ENCODE assay signal across 15 cellular contexts in genomic region chr11:9754041-9754471, GRCh38.
DNase-seq lines count a peak whose midpoint lies in the region; ATAC-seq, FAIRE-seq and TF ChIP-seq lines count a peak whose summit lies in the region.
"Had no signal": no experiment of that assay in that cellular context is flagged by ENCODE, and none has a peak within 500 bp of the region (broad histone marks: within the 10 kb centered on the region; RNA-seq: fewer than 3 reads in every experiment).

No MANE protein-coding gene starts in this region.

- H3K36me3 ChIP-seq in HUES64 (ENCODE audit: insufficient read depth, low read length) (peaks cover 29% of the 10 kb centered on the region), BE2C (no peaks in the 10 kb centered on the region), ovary (no peaks in the 10 kb centered on the region)
- H3K36me3 ChIP-seq: HAP-1 had no signal

- H3K9me3 Mint-ChIP-seq in MCF 10A (ENCODE audit: unreplicated experiment) = no peaks in the 10 kb centered on the region
- H3K9me3 Mint-ChIP-seq: activated CD4-positive, alpha-beta memory T cell treated with anti-CD3 and anti-CD28 coated beads for 36 hours; activated naive CD4-positive, alpha-beta T cell treated with anti-CD3 and anti-CD28 coated beads, Interleukin-2, amount 50 U/mL, for 72 hours; naive thymus-derived CD4-positive, alpha-beta T cell had no signal

- no peaks in the 10 kb centered on the region for H3K27me3 Mint-ChIP-seq in MCF 10A (ENCODE audit: insufficient read depth, unreplicated experiment)
- H3K27me3 Mint-ChIP-seq: activated CD4-positive, alpha-beta memory T cell treated with anti-CD3 and anti-CD28 coated beads for 36 hours; naive thymus-derived CD4-positive, alpha-beta T cell had no signal

- CTCF ChIA-PET in A549 (lab: Yijun Ruan, JAX) (interaction anchor here (1.3 to 4.7 kb wide), 2 partner anchors 141 to 555 kb away, joined by 3 to 29 read pairs; no protein-coding TSS in a partner anchor), MCF 10A (lab: Yijun Ruan, JAX) (interaction anchor here (0.5 to 3.8 kb wide), 9 partner anchors 34 to 757 kb away, joined by 3 to 21 read pairs (median 4); no protein-coding TSS in a partner anchor)

- H3K4me1 Mint-ChIP-seq in MCF 10A (ENCODE audit: insufficient read depth, unreplicated experiment) = peaks cover 41% of the 10 kb centered on the region

- H3K27ac Mint-ChIP-seq in MCF 10A (ENCODE audit: low read depth, unreplicated experiment) = peak overlapping the region; percentile 73

- intact Hi-C loops in MCF 10A (cut with micrococcal nuclease) (loop anchor here (1.0 to 10.0 kb wide), 2 partner anchors 140 to 451 kb away; no protein-coding TSS in a partner anchor), ovary (cut with DNase I) (loop anchor here in 3 of 4 donors (10.0 kb wide), 3 partner anchors 139 to 981 kb away; no protein-coding TSS in a partner anchor)

- no peak overlapping the region for H3K4me3 ChIP-seq in A549
- no peak overlapping the region for H3K4me3 ChIP-seq in HUES64 (ENCODE audit: low read length)
- H3K4me3 ChIP-seq in BE2C (ENCODE audit: low read depth, low read length) = no peak overlapping the region
- no peak overlapping the region for H3K4me3 ChIP-seq in ovary
- H3K4me3 ChIP-seq: HAP-1 had no signal

- H3K27me3 ChIP-seq in HUES64 (ENCODE audit: insufficient read depth, low read length) (no peaks in the 10 kb centered on the region), BE2C (no peaks in the 10 kb centered on the region), ovary (no peaks in the 10 kb centered on the region)

- TF ChIP-seq CTCF in A549 (IDR thresholded peaks at IDR 0.05) (no peak), MCF 10A (IDR thresholded peaks at IDR 0.05; ENCODE audit: unreplicated experiment) (no peak), BE2C (IDR thresholded peaks at IDR 0.05; ENCODE audit: low read depth, low read length) (no peak), ovary (IDR thresholded peaks at IDR 0.05) (no peak)

- no peak for FAIRE-seq in A549 (lab: Jason Lieb, UNC)

- H3K36me3 Mint-ChIP-seq in MCF 10A (ENCODE audit: insufficient read depth, unreplicated experiment) = peaks cover 5% of the 10 kb centered on the region
- H3K36me3 Mint-ChIP-seq: activated CD4-positive, alpha-beta memory T cell treated with anti-CD3 and anti-CD28 coated beads for 36 hours; naive thymus-derived CD4-positive, alpha-beta T cell had no signal

- POLR2A ChIA-PET in A549 (lab: Yijun Ruan, JAX) = interaction anchor here (1.2 kb wide), 1 partner anchor 555 kb away, joined by 3 read pairs; no protein-coding TSS in a partner anchor
- POLR2A ChIA-PET in MCF 10A (lab: Yijun Ruan, JAX) = interaction anchor here (0.6 to 5.0 kb wide), 24 partner anchors 11 to 998 kb away, joined by 3 to 46 read pairs (median 4); partner anchors contain the start of genes ADM, SWAP70, WEE1 and ZNF143

- H3K4me2 ChIP-seq in A549 = peak overlapping the region; percentile 25; the same call in 1 of the 3 replicates

- no TSS peak for BruUV-seq in MCF 10A (replicated peaks; lab: Mats Ljungman, UMichigan)

- WGBS in A549 (ENCODE audit: missing lambda C conversion rate) = 83% methylated on average over 3 of the region's 3 CpGs
- 94% methylated on average over 3 of the region's 3 CpGs for WGBS in HUES64
- 80 to 88% (median 85%) methylated on average over 3 of the region's 3 CpGs for WGBS in ovary, 3 donors

- H3K9me3 ChIP-seq in A549 (no peaks in the 10 kb centered on the region), HUES64 (ENCODE audit: insufficient read depth, low read depth, low read length) (no peaks in the 10 kb centered on the region), BE2C (no peaks in the 10 kb centered on the region), ovary (no peaks in the 10 kb centered on the region)
- H3K9me3 ChIP-seq: HAP-1 had no signal

- no peak for TF ChIP-seq RAD21 in A549 (conservative IDR thresholded peaks at IDR 0.05 in 1 of 2, IDR thresholded peaks at IDR 0.05 in 1 of 2)

- no peak overlapping the region for H3K9ac ChIP-seq in HUES64 (ENCODE audit: low read depth, low read length)

- H3K4me1 ChIP-seq in A549 (peaks cover 38% of the 10 kb centered on the region), HUES64 (ENCODE audit: insufficient read depth, low read length) (peaks cover 15% of the 10 kb centered on the region), BE2C (peaks cover 1% of the 10 kb centered on the region), ovary (ENCODE audit: insufficient read depth) (peaks cover 5% of the 10 kb centered on the region)

- no peak for TF ChIP-seq POLR2A in A549 (IDR thresholded peaks at IDR 0.05; ENCODE audit: low read length)
- TF ChIP-seq POLR2A in ovary (IDR thresholded peaks at IDR 0.05) = no peak

- TF ChIP-seq EP300 in A549 (IDR thresholded peaks at IDR 0.05) (no peak), ovary (IDR thresholded peaks at IDR 0.05) (no peak)

- DNase-seq in A549 (ENCODE audit: low read depth in 1 of 2, low spot score in 1 of 2) (no peak), MCF 10A (ENCODE audit: unreplicated experiment) (peak; percentile 52), kidney tubule cell (ENCODE audit: low spot score) (peak; percentile 75), BE2C (no peak), ovary (no peak), UCSD-AML1 (lab: John Stamatoyannopoulos, UW; ENCODE audit: unreplicated experiment) (no peak)
- DNase-seq in stimulated activated CD4-positive, alpha-beta T cell treated with anti-CD3 and anti-CD28 coated beads, Interleukin-2, amount 100 ng/mL, for 48 hours = no peak
- DNase-seq: activated CD4-positive, alpha-beta memory T cell treated with anti-CD3 and anti-CD28 coated beads for 36 hours; effector CD4-positive, alpha-beta T cell; naive thymus-derived CD4-positive, alpha-beta T cell; NCI-H446; SW 1271 had no signal

- ATAC-seq in A549 = no peak
- ATAC-seq: activated naive CD4-positive, alpha-beta T cell treated with anti-CD3 and anti-CD28 coated beads, Interleukin-2, amount 50 U/mL, for 72 hours; naive thymus-derived CD4-positive, alpha-beta T cell had no signal

- no peak overlapping the region for H3K4me3 Mint-ChIP-seq in MCF 10A (ENCODE audit: unreplicated experiment)
- H3K4me3 Mint-ChIP-seq: activated CD4-positive, alpha-beta memory T cell treated with anti-CD3 and anti-CD28 coated beads for 36 hours; naive thymus-derived CD4-positive, alpha-beta T cell had no signal

- peak overlapping the region; percentile 15 to 50; a peak in 3 of 6 replicates for H3K27ac ChIP-seq in A549
- H3K27ac ChIP-seq in HUES64 (ENCODE audit: low read depth, low read length) = peak overlapping the region; percentile 9; the same call in 1 of the 2 replicates
- no peak overlapping the region for H3K27ac ChIP-seq in ovary

TF ChIP-seq in A549, 52 proteins besides CTCF, POLR2A, EP300 and RAD21:
- TF ChIP-seq SREBF2 (IDR thresholded peaks at IDR 0.05) (no peak), CBX2 (IDR thresholded peaks at IDR 0.05; ENCODE audit: borderline replicate concordance, low read depth) (no peak), FOSL2 (IDR thresholded peaks at IDR 0.05) (no peak), FOSL2 (CRISPR knock-in tag; IDR thresholded peaks at IDR 0.05) (no peak), NR3C1 (IDR thresholded peaks at IDR 0.05) (no peak), EHMT2 (IDR thresholded peaks at IDR 0.05; ENCODE audit: low read depth) (no peak), GATA3 (IDR thresholded peaks at IDR 0.05; ENCODE audit: borderline replicate concordance) (no peak), E2F6 (IDR thresholded peaks at IDR 0.05; ENCODE audit: borderline replicate concordance, low read depth) (no peak), HES2 (IDR thresholded peaks at IDR 0.05) (no peak), FOSB (CRISPR knock-in tag; IDR thresholded peaks at IDR 0.05) (no peak), PHF8 (IDR thresholded peaks at IDR 0.05; ENCODE audit: borderline replicate concordance, low read depth) (no peak), BHLHE40 (IDR thresholded peaks at IDR 0.05; ENCODE audit: low read depth, low read length) (no peak), HDAC2 (IDR thresholded peaks at IDR 0.05) (no peak), HOXB5 (CRISPR knock-in tag; IDR thresholded peaks at IDR 0.05) (no peak), KDM1A (IDR thresholded peaks at IDR 0.05; ENCODE audit: low read depth) (no peak), ZFP36 (IDR thresholded peaks at IDR 0.05; ENCODE audit: borderline replicate concordance, partially characterized antibody) (no peak), BCL3 (IDR thresholded peaks at IDR 0.05) (no peak), RFX5 (IDR thresholded peaks at IDR 0.05) (no peak), RNF2 (IDR thresholded peaks at IDR 0.05; ENCODE audit: borderline replicate concordance, low read depth) (no peak)

Comparison
In these comparisons a context has a peak if more than half of its experiments do, and no peak if none do; other contexts are left out.
1. DNase-seq: peak in MCF 10A (single experiment) and kidney tubule cell (single experiment); none in A549 (0 of 2), stimulated activated CD4-positive, alpha-beta T cell treated with anti-CD3 and anti-CD28 coated beads, Interleukin-2, amount 100 ng/mL, for 48 hours (0 of 2), BE2C (single experiment), ovary (0 of 5) and UCSD-AML1 (single experiment).
2. H3K27ac ChIP-seq: peak in A549 (2 of 2) and HUES64 (single experiment); none in ovary (0 of 2).